ENCODE assay signal across 21 cellular contexts in the genomic region with DNA sequence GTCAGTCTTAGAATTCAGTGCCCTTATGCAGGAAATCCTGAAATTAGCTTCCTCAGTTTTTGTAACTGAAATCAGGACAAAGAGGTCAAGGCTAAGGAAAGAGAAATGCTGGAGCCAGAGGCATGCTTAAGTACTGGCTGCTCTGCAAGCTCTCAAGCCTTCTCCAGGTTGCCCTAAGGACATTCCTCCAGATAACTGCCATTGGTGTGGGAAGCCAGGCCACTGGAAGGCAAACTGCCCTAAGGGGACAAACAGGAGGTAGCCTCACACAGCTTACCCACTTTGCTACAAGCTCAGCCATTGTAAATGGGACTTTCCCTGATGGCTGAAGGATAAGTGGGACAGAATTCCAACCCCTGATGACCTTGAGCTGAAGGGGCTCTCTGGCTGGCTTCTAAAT.
DNase-seq lines count a peak whose midpoint lies in the region; FAIRE-seq and TF ChIP-seq lines count a peak whose summit lies in the region.
"Had no signal": no experiment of that assay in that cellular context is flagged by ENCODE, and none has a peak within 500 bp of the region (broad histone marks: within the 10 kb centered on the region; RNA-seq: fewer than 3 reads in every experiment).

No MANE protein-coding gene starts in this region.

- no peak overlapping the region for H3K9ac ChIP-seq in BLaER1
- no peak overlapping the region for H3K9ac ChIP-seq in H1 (replicated peaks in 1 of 4; ENCODE audit: extremely low read depth in 1 of 4, low read depth in 3 of 4, low read length in 3 of 4)
- H3K9ac ChIP-seq in mesendoderm (ENCODE audit: low read length): no peak overlapping the region
- H3K9ac ChIP-seq: BLaER1 treated with 17β-estradiol and CSF1 and Interleukin-3, amounts not matched to agents 10 nM and 100 nM had no signal

- no peaks in the 10 kb centered on the region for H3K79me2 ChIP-seq in H1 (ENCODE audit: control insufficient read depth in 1 of 2, insufficient read depth in 2 of 2, low read length in 2 of 2)
- H3K79me2 ChIP-seq in mesendoderm (ENCODE audit: control insufficient read depth, insufficient read depth, low read length): no peaks in the 10 kb centered on the region

- no peak for TF ChIP-seq CTCF in H1 (IDR thresholded peaks at IDR 0.05; ENCODE audit: control extremely low read depth in 1 of 3, insufficient read depth in 1 of 3, low read depth in 1 of 3, low read length in 3 of 3)

- H4K8ac ChIP-seq in H1 (ENCODE audit: extremely low read depth, insufficient read depth, low read length) (no peak overlapping the region), mesendoderm (ENCODE audit: low read depth, low read length) (no peak overlapping the region)

- no peak overlapping the region for H3K27ac ChIP-seq in BLaER1
- no peak overlapping the region for H3K27ac ChIP-seq in H1 (ENCODE audit: low read depth, low read length)
- no peak overlapping the region for H3K27ac ChIP-seq in mesendoderm (ENCODE audit: low read depth, low read length)
- H3K27ac ChIP-seq: 22Rv1; BLaER1 treated with 17β-estradiol and CSF1 and Interleukin-3, amounts not matched to agents 10 nM and 100 nM had no signal

- no peak for TF ChIP-seq EP300 in H1 (IDR thresholded peaks at IDR 0.05; ENCODE audit: borderline replicate concordance in 1 of 2, low read depth in 2 of 2, low read length in 2 of 2)

- no peak overlapping the region for H3K14ac ChIP-seq in H1 (ENCODE audit: insufficient read length)

- no peak overlapping the region for H4K91ac ChIP-seq in H1 (replicated peaks; ENCODE audit: insufficient read length, low read length)

- no peak for DNase-seq in H1 (ENCODE audit: low read depth in 1 of 2, low spot score in 2 of 2)
- DNase-seq in mesendoderm: peak; percentile 31
- no peak for DNase-seq in T1000 (lab: John Stamatoyannopoulos, UW)
- DNase-seq in stimulated activated CD4-positive, alpha-beta T cell treated with anti-CD3 and anti-CD28 coated beads, Interleukin-12 subunit alpha, Interleukin-12 subunit beta, amount 100 ng/mL, for 4 hours: no peak
- no peak for DNase-seq in central memory CD4-positive, alpha-beta T cell
- DNase-seq: CD4-positive, alpha-beta T cell; CD8-positive, alpha-beta memory T cell; DMS 273 treated with DMSO at 0.1 percent for 48 hours; DMS79; EL; GF-D8 had no signal

- H3K23ac ChIP-seq in H1 (ENCODE audit: insufficient read length) (no peak overlapping the region), mesendoderm (ENCODE audit: low read length) (no peak overlapping the region)

- H3K4ac ChIP-seq in H1 (replicated peaks; ENCODE audit: insufficient read length, low read depth, low read length) (no peak overlapping the region), mesendoderm (ENCODE audit: low read depth, low read length) (no peak overlapping the region)

- H2AK5ac ChIP-seq in H1 (ENCODE audit: low read depth, low read length) (peak overlapping the region; percentile 82; the same call in 1 of the 2 replicates), mesendoderm (ENCODE audit: low read length) (no peak overlapping the region)

- no peak overlapping the region for H3K18ac ChIP-seq in H1 (ENCODE audit: extremely low read depth, low read length)
- H3K18ac ChIP-seq in mesendoderm (ENCODE audit: low read length): no peak overlapping the region

- peaks cover 20% of the 10 kb centered on the region for H3K4me1 ChIP-seq in BLaER1
- no peaks in the 10 kb centered on the region for H3K4me1 ChIP-seq in H1 (replicated peaks in 1 of 4; ENCODE audit: control insufficient read depth in 3 of 4, insufficient read depth in 4 of 4, low read length in 3 of 4)
- H3K4me1 ChIP-seq in mesendoderm (ENCODE audit: control insufficient read depth, low read depth, low read length): no peaks in the 10 kb centered on the region
- H3K4me1 ChIP-seq: HAP-1 had no signal

- no peak for TF ChIP-seq RAD21 in H1 (IDR thresholded peaks at IDR 0.05 in 1 of 2, conservative IDR thresholded peaks at IDR 0.05 in 1 of 2; ENCODE audit: low read depth in 2 of 2, low read length in 2 of 2)

- H3K4me2 ChIP-seq in BLaER1 (peak overlapping the region; percentile 52; the same call in 1 of the 2 replicates), H1 (ENCODE audit: insufficient read depth in 1 of 2, low read depth in 2 of 2, low read length in 2 of 2) (no peak overlapping the region), mesendoderm (ENCODE audit: low read length) (no peak overlapping the region)
- H3K4me2 ChIP-seq: GM23338 had no signal

- peaks cover 16% of the 10 kb centered on the region for H3K9me3 ChIP-seq in BLaER1
- peaks cover 0 to 18% of the 10 kb centered on the region in 2 experiments; a peak in 1 of 4 replicates for H3K9me3 ChIP-seq in H1 (ENCODE audit: insufficient read depth in 2 of 2, low read depth in 1 of 2, low read length in 1 of 2)
- H3K9me3 ChIP-seq: HAP-1 had no signal

- H2BK120ac ChIP-seq in H1 (replicated peaks; ENCODE audit: low read depth, low read length) (no peak overlapping the region), mesendoderm (ENCODE audit: low read depth, low read length) (no peak overlapping the region)

- H3K79me1 ChIP-seq in H1 (ENCODE audit: low read depth, low read length) (no peaks in the 10 kb centered on the region), mesendoderm (ENCODE audit: low read length) (no peaks in the 10 kb centered on the region)

- H4K20me1 ChIP-seq in BLaER1 (no peaks in the 10 kb centered on the region), H1 (replicated peaks in 1 of 2; ENCODE audit: control insufficient read depth in 1 of 2, insufficient read depth in 2 of 2, low read length in 2 of 2) (no peaks in the 10 kb centered on the region)
- H4K20me1 ChIP-seq: BLaER1 treated with 17β-estradiol and CSF1 and Interleukin-3, amounts not matched to agents 10 nM and 100 nM had no signal

- POLR2A ChIA-PET in H1 (lab: Charles Lee; ENCODE audit: partially characterized antibody): no interaction called here

- H2BK5ac ChIP-seq in H1 (ENCODE audit: low read depth, low read length) (no peak overlapping the region), mesendoderm (ENCODE audit: low read length) (no peak overlapping the region)

- FAIRE-seq in H1 (lab: Jason Lieb, UNC): no peak
- FAIRE-seq: A204.1, D721Med, GM12891, GM18507, H54 had no signal

- no peaks in the 10 kb centered on the region for H3K23me2 ChIP-seq in H1 (ENCODE audit: low read depth, low read length)

- H2BK20ac ChIP-seq in H1 (ENCODE audit: low read length): peak overlapping the region; percentile 69

- H3K56ac ChIP-seq in H1 (replicated peaks; ENCODE audit: insufficient read length, low read depth, low read length): no peak overlapping the region
- no peak overlapping the region for H3K56ac ChIP-seq in mesendoderm (ENCODE audit: low read length)

- H3K27me3 ChIP-seq in BLaER1 (no peaks in the 10 kb centered on the region), H1 (replicated peaks in 1 of 4; ENCODE audit: control insufficient read depth in 3 of 4, extremely low read depth in 1 of 4, insufficient read depth in 3 of 4, low read length in 3 of 4) (no peaks in the 10 kb centered on the region), mesendoderm (ENCODE audit: insufficient read depth, low read length, poor library complexity) (no peaks in the 10 kb centered on the region)
- H3K27me3 ChIP-seq: BLaER1 treated with 17β-estradiol and CSF1 and Interleukin-3, amounts not matched to agents 10 nM and 100 nM had no signal

- TF ChIP-seq POLR2A in H1 (IDR thresholded peaks at IDR 0.05; ENCODE audit: control extremely low read depth in 1 of 2, low read depth in 2 of 2, low read length in 2 of 2): no peak

- H2BK12ac ChIP-seq in H1 (ENCODE audit: low read depth, low read length): no peak overlapping the region

- H2AFZ ChIP-seq in H1 (ENCODE audit: low read length): no peak overlapping the region
- H2AFZ ChIP-seq: GM23338 had no signal

- H2BK15ac ChIP-seq in H1 (ENCODE audit: low read length) (no peak overlapping the region), mesendoderm (replicated peaks; ENCODE audit: low read depth) (no peak overlapping the region)

- CTCF ChIA-PET in H1 (lab: Charles Lee; ENCODE audit: partially characterized antibody): no interaction called here

- no peak overlapping the region for H4K5ac ChIP-seq in H1 (ENCODE audit: insufficient read length, low read depth, low read length)
- H4K5ac ChIP-seq in mesendoderm (ENCODE audit: low read length): no peak overlapping the region

- no peak overlapping the region; the same call in 1 of the 2 replicates for H3K4me3 ChIP-seq in BLaER1
- H3K4me3 ChIP-seq in H1 (ENCODE audit: extremely low read depth in 1 of 4, insufficient read depth in 2 of 4, low read depth in 3 of 4, low read length in 4 of 4): no peak overlapping the region
- H3K4me3 ChIP-seq in mesendoderm (ENCODE audit: low read length): no peak overlapping the region
- H3K4me3 ChIP-seq: BLaER1 treated with 17β-estradiol and CSF1 and Interleukin-3, amounts not matched to agents 10 nM and 100 nM; GM23338; HAP-1 had no signal

- no peaks in the 10 kb centered on the region for H3K36me3 ChIP-seq in BLaER1
- peaks cover 0 to 4% (median 0%) of the 10 kb centered on the region in 4 experiments; a peak in 2 of 8 replicates for H3K36me3 ChIP-seq in H1 (ENCODE audit: control insufficient read depth in 2 of 4, insufficient read depth in 4 of 4, low read length in 3 of 4)
- no peaks in the 10 kb centered on the region for H3K36me3 ChIP-seq in mesendoderm (ENCODE audit: control insufficient read depth, insufficient read depth, low read length)
- H3K36me3 ChIP-seq: BLaER1 treated with 17β-estradiol and CSF1 and Interleukin-3, amounts not matched to agents 10 nM and 100 nM; HAP-1 had no signal

TF ChIP-seq in H1, 55 proteins besides CTCF, POLR2A, EP300 and RAD21 (continues in another document):
- TF ChIP-seq TCF12 (IDR thresholded peaks at IDR 0.05; ENCODE audit: low read depth, low read length) (no peak), SUZ12 (IDR thresholded peaks at IDR 0.05; ENCODE audit: low read length) (no peak), BCL11A (IDR thresholded peaks at IDR 0.05; ENCODE audit: low read depth in 2 of 2, low read length in 2 of 2) (no peak), RXRA (IDR thresholded peaks at IDR 0.05; ENCODE audit: insufficient read depth, low read depth, low read length) (no peak), KDM4A (IDR thresholded peaks at IDR 0.05; ENCODE audit: low read depth, low read length, severe bottlenecking) (no peak), GABPA (IDR thresholded peaks at IDR 0.05; ENCODE audit: borderline replicate concordance, insufficient read depth, low read length) (no peak), JUN (IDR thresholded peaks at IDR 0.05; ENCODE audit: low read depth, low read length) (no peak), SIRT6 (IDR thresholded peaks at IDR 0.05; ENCODE audit: low read length) (no peak), NRF1 (IDR thresholded peaks at IDR 0.05; ENCODE audit: low read depth, low read length) (no peak), POU5F1 (IDR thresholded peaks at IDR 0.05; ENCODE audit: low read depth, low read length) (no peak), CTBP2 (IDR thresholded peaks at IDR 0.05; ENCODE audit: borderline replicate concordance, insufficient read depth, insufficient read length, low read length) (no peak), RNF2 (IDR thresholded peaks at IDR 0.05; ENCODE audit: borderline replicate concordance, low read depth, low read length, missing control alignments, poor library complexity, severe bottlenecking) (no peak)
